In genomic region chr9:129422032-129422842, GRCh38 we compare ENCODE assay signal across 19 cellular contexts.
DNase-seq lines count a peak whose midpoint lies in the region; ATAC-seq, FAIRE-seq and TF ChIP-seq lines count a peak whose summit lies in the region.
"Had no signal": no experiment of that assay in that cellular context is flagged by ENCODE, and none has a peak within 500 bp of the region (broad histone marks: within the 10 kb centered on the region; RNA-seq: fewer than 3 reads in every experiment).

No MANE protein-coding gene starts in this region.

- no peak overlapping the region for H2AFZ ChIP-seq in mammary epithelial cell (ENCODE audit: low read depth, low read length)
- no peak overlapping the region for H2AFZ ChIP-seq in HepG2 (ENCODE audit: low read length)
- no peak overlapping the region for H2AFZ ChIP-seq in OCI-LY7 (ENCODE audit: low read length)

- no peak for TF ChIP-seq RAD21 in HepG2 (CRISPR knock-in tag; IDR thresholded peaks at IDR 0.05)

- no TSS peak for BruUV-seq in mammary epithelial cell (replicated peaks; lab: Mats Ljungman, UMichigan)
- BruUV-seq in MCF 10A (replicated peaks; lab: Mats Ljungman, UMichigan) = no TSS peak
- no TSS peak for BruUV-seq in HepG2 (replicated peaks; lab: Mats Ljungman, UMichigan)
- no TSS peak for BruUV-seq in OCI-LY7 (replicated peaks; lab: Mats Ljungman, UMichigan)

- H4K20me1 ChIP-seq in mammary epithelial cell (ENCODE audit: insufficient read depth, low read length) = no peaks in the 10 kb centered on the region
- H4K20me1 ChIP-seq in HepG2 (ENCODE audit: insufficient read depth, low read length) = no peaks in the 10 kb centered on the region
- H4K20me1 ChIP-seq in OCI-LY7 (ENCODE audit: insufficient read depth, low read length) = no peaks in the 10 kb centered on the region

- 73% methylated on average over 11 of the region's 11 CpGs for WGBS in mammary epithelial cell (ENCODE audit: low coverage, missing lambda C conversion rate)
- 10% methylated on average over 7 of the region's 11 CpGs for WGBS in HepG2 (ENCODE audit: low lambda C conversion rate)

- peaks cover 4% of the 10 kb centered on the region for H3K4me1 Mint-ChIP-seq in MCF 10A (ENCODE audit: insufficient read depth, unreplicated experiment)
- peaks cover 32% of the 10 kb centered on the region for H3K4me1 Mint-ChIP-seq in activated CD8-positive, alpha-beta T cell treated with anti-CD3 and anti-CD28 coated beads, Interleukin-2, amount 10 ng/mL, durations not matched to agents 7 days and 5 days (ENCODE audit: low read depth)
- peaks cover 35% of the 10 kb centered on the region for H3K4me1 Mint-ChIP-seq in stimulated activated naive CD8-positive, alpha-beta T cell treated with anti-CD3 and anti-CD28 coated beads, Interleukin-15, amount 100 ng/mL, for 72 hours

- no peaks in the 10 kb centered on the region for H3K36me3 ChIP-seq in mammary epithelial cell (ENCODE audit: insufficient read depth, low read length)
- H3K36me3 ChIP-seq in HepG2 (replicated peaks in 1 of 2; ENCODE audit: control insufficient read depth in 1 of 2, insufficient read depth in 2 of 2, low read length in 2 of 2) = no peaks in the 10 kb centered on the region
- H3K36me3 ChIP-seq in OCI-LY7 (ENCODE audit: insufficient read depth, low read length) = no peaks in the 10 kb centered on the region
- H3K36me3 ChIP-seq: left lung, thoracic aorta had no signal

- H3K9me2 ChIP-seq in OCI-LY7 (ENCODE audit: insufficient read depth, low read length) = no peaks in the 10 kb centered on the region

- TF ChIP-seq EP300 in HepG2 (IDR thresholded peaks at IDR 0.05; ENCODE audit: low read depth in 2 of 2, low read length in 2 of 2) (no peak), HepG2 (CRISPR knock-in tag; IDR thresholded peaks at IDR 0.05; ENCODE audit: borderline replicate concordance) (no peak)

- peaks cover 8% of the 10 kb centered on the region for H3K27me3 Mint-ChIP-seq in MCF 10A (ENCODE audit: insufficient read depth, unreplicated experiment)
- peaks cover 5% of the 10 kb centered on the region for H3K27me3 Mint-ChIP-seq in activated CD8-positive, alpha-beta T cell treated with anti-CD3 and anti-CD28 coated beads, Interleukin-2, amount 10 ng/mL, durations not matched to agents 7 days and 5 days (ENCODE audit: low read depth)
- no peaks in the 10 kb centered on the region for H3K27me3 Mint-ChIP-seq in stimulated activated naive CD8-positive, alpha-beta T cell treated with anti-CD3 and anti-CD28 coated beads, Interleukin-15, amount 100 ng/mL, for 72 hours
- H3K27me3 Mint-ChIP-seq: activated CD4-positive, alpha-beta memory T cell treated with anti-CD3 and anti-CD28 coated beads for 36 hours had no signal

- H3K79me2 ChIP-seq in mammary epithelial cell (ENCODE audit: insufficient read depth, low read length) (no peaks in the 10 kb centered on the region), HepG2 (ENCODE audit: insufficient read depth, low read length) (no peaks in the 10 kb centered on the region), OCI-LY7 (ENCODE audit: insufficient read depth, low read depth, low read length) (no peaks in the 10 kb centered on the region)

- no peaks in the 10 kb centered on the region for H3K4me1 ChIP-seq in mammary epithelial cell (ENCODE audit: insufficient read depth, low read length)
- H3K4me1 ChIP-seq in HepG2 (ENCODE audit: insufficient read depth, low read length) = peaks cover 38% of the 10 kb centered on the region
- H3K4me1 ChIP-seq in OCI-LY7 (ENCODE audit: insufficient read depth, low read length, poor library complexity, severe bottlenecking) = peaks cover 5% of the 10 kb centered on the region
- H3K4me1 ChIP-seq: foreskin keratinocyte had no signal

- peak; percentile 19 for ATAC-seq in activated CD8-positive, alpha-beta T cell treated with anti-CD3 and anti-CD28 coated beads, Interleukin-2, amount 10 ng/mL, durations not matched to agents 7 days and 5 days
- peak; percentile 23; the same call in 2 of the 3 replicates for ATAC-seq in HepG2
- ATAC-seq in stimulated activated naive CD8-positive, alpha-beta T cell treated with anti-CD3 and anti-CD28 coated beads, Interleukin-15, amount 100 ng/mL, for 72 hours = no peak
- ATAC-seq: foreskin keratinocyte, PC-3 had no signal

- dilution Hi-C loops in mammary epithelial cell (cut with HindIII; ENCODE audit: low sequenced_read_pairs) = no loop called here

- FAIRE-seq in HepG2 (lab: Jason Lieb, UNC) = no peak
- no peak for FAIRE-seq in RCC 7860 (lab: Jason Lieb, UNC)
- FAIRE-seq: endometrium had no signal

- DNase-seq in mammary epithelial cell (peak; percentile 10), MCF 10A (ENCODE audit: unreplicated experiment) (no peak), HepG2 (ENCODE audit: low spot score) (peak; percentile 21), HPDE6-E6E7 (ENCODE audit: extremely low spot score) (no peak), OCI-LY7 (ENCODE audit: low spot score) (no peak), RCC 7860 (ENCODE audit: low spot score) (no peak)
- DNase-seq in activated CD8-positive, alpha-beta T cell treated with anti-CD3 and anti-CD28 coated beads, Interleukin-2, amount 10 ng/mL, durations not matched to agents 7 days and 5 days = no peak
- no peak for DNase-seq in stimulated activated naive CD8-positive, alpha-beta T cell treated with anti-CD3 and anti-CD28 coated beads, Interleukin-15, amount 100 ng/mL, for 72 hours
- DNase-seq: activated CD4-positive, alpha-beta memory T cell treated with anti-CD3 and anti-CD28 coated beads for 36 hours; amygdala; foreskin keratinocyte; KG1; NCI-H1092; NCI-H526 treated with DMSO at 0.1 percent for 48 hours; PC-3; stimulated activated CD4-positive, alpha-beta T cell treated with anti-CD3 and anti-CD28 coated beads, Interleukin-4, amount 100 ng/mL, for 24 hours had no signal

- TF ChIP-seq CTCF in mammary epithelial cell (conservative IDR thresholded peaks at IDR 0.05 in 1 of 2, IDR thresholded peaks at IDR 0.05 in 1 of 2; ENCODE audit: extremely low read depth in 1 of 2, insufficient read depth in 1 of 2, low read depth in 1 of 2, low read length in 2 of 2) (no peak), MCF 10A (IDR thresholded peaks at IDR 0.05; ENCODE audit: unreplicated experiment) (no peak), HepG2 (CRISPR knock-in tag; IDR thresholded peaks at IDR 0.05) (no peak), OCI-LY7 (conservative IDR thresholded peaks at IDR 0.05; ENCODE audit: low read length) (no peak)

- H3K27ac ChIP-seq in mammary epithelial cell (ENCODE audit: insufficient read depth, low read depth, low read length) (no peak overlapping the region), HepG2 (ENCODE audit: extremely low read length, insufficient read depth, low read length) (no peak overlapping the region), OCI-LY7 (ENCODE audit: low read depth, low read length, poor library complexity, severe bottlenecking) (no peak overlapping the region)
- H3K27ac ChIP-seq: foreskin keratinocyte, thoracic aorta had no signal

- H3K4me3 ChIP-seq in mammary epithelial cell (replicated peaks in 1 of 3; ENCODE audit: insufficient read depth in 1 of 3, low read depth in 2 of 3, low read length in 3 of 3) (no peak overlapping the region), HepG2 (replicated peaks in 1 of 3; ENCODE audit: insufficient read depth in 1 of 3, low read depth in 2 of 3, low read length in 3 of 3) (peak overlapping the region in 1 of 3 experiments; percentile 40; a peak in 1 of 6 replicates), OCI-LY7 (ENCODE audit: low read depth, low read length, poor library complexity, severe bottlenecking) (no peak overlapping the region)
- H3K4me3 ChIP-seq: left lung, thoracic aorta had no signal

- H3K4me3 Mint-ChIP-seq in MCF 10A (ENCODE audit: unreplicated experiment) = no peak overlapping the region
- H3K4me3 Mint-ChIP-seq in activated CD8-positive, alpha-beta T cell treated with anti-CD3 and anti-CD28 coated beads, Interleukin-2, amount 10 ng/mL, durations not matched to agents 7 days and 5 days = no peak overlapping the region
- peak overlapping the region in 1 of 2 donors; percentile 34 for H3K4me3 Mint-ChIP-seq in stimulated activated naive CD8-positive, alpha-beta T cell treated with anti-CD3 and anti-CD28 coated beads, Interleukin-15, amount 100 ng/mL, for 72 hours
- H3K4me3 Mint-ChIP-seq: activated CD4-positive, alpha-beta memory T cell treated with anti-CD3 and anti-CD28 coated beads for 36 hours had no signal

- TF ChIP-seq POLR2A in HepG2 (IDR thresholded peaks at IDR 0.05; ENCODE audit: insufficient read depth in 1 of 2, low read depth in 2 of 2, low read length in 2 of 2) = no peak

- in situ Hi-C loops in mammary epithelial cell (cut with MboI; ENCODE audit: low sequenced_read_pairs in 2 of 2) = no loop called here
- in situ Hi-C loops in HepG2 (cut with HindIII; ENCODE audit: extremely low pct_ligation_motif_present, low pct_unique_long_range_greater_than_20kb) = no loop called here

- POLR2A ChIA-PET in MCF 10A (lab: Yijun Ruan, JAX) (interaction anchor here (0.5 to 1.3 kb wide), 4 partner anchors 61 to 250 kb away, joined by 3 read pairs; no protein-coding TSS in a partner anchor), HepG2 (lab: Yijun Ruan, JAX) (interaction anchor here (0.8 to 0.9 kb wide), 2 partner anchors 74 to 78 kb away, joined by 3 to 5 read pairs; no protein-coding TSS in a partner anchor), OCI-LY7 (lab: Charles Lee) (no interaction called here)
- POLR2A ChIA-PET in activated CD8-positive, alpha-beta T cell treated with anti-CD3 and anti-CD28 coated beads, Interleukin-2, amount 10 ng/mL, durations not matched to agents 7 days and 5 days (lab: Charles Lee) = interaction anchor here (0.8 to 0.9 kb wide), 2 partner anchors 38 to 248 kb away, joined by 3 read pairs; no protein-coding TSS in a partner anchor

- H3K27me3 ChIP-seq in mammary epithelial cell (ENCODE audit: insufficient read depth, low read length) = no peaks in the 10 kb centered on the region
- H3K27me3 ChIP-seq in HepG2 (ENCODE audit: control insufficient read depth in 1 of 2, insufficient read depth in 2 of 2, low read length in 2 of 2) = peaks cover 7 to 33% of the 10 kb centered on the region in 2 experiments; a peak in 4 of 5 replicates
- H3K27me3 ChIP-seq: foreskin keratinocyte, left lung had no signal

- H3K4me2 ChIP-seq in mammary epithelial cell (ENCODE audit: insufficient read depth, low read depth, low read length) (no peak overlapping the region), HepG2 (ENCODE audit: low read depth, low read length) (peak overlapping the region; percentile 47; the same call in 1 of the 2 replicates), OCI-LY7 (ENCODE audit: low read length) (no peak overlapping the region)

- intact Hi-C loops in mammary epithelial cell (cut with micrococcal nuclease) = no loop called here
- intact Hi-C loops in MCF 10A (cut with micrococcal nuclease) = no loop called here
- intact Hi-C loops in HepG2 (cut with micrococcal nuclease; ENCODE audit: unreplicated experiment) = no loop called here
- intact Hi-C loops in OCI-LY7 (cut with micrococcal nuclease; ENCODE audit: unreplicated experiment) = no loop called here

- H3K36me3 Mint-ChIP-seq in MCF 10A (ENCODE audit: insufficient read depth, unreplicated experiment) = no peaks in the 10 kb centered on the region
- no peaks in the 10 kb centered on the region for H3K36me3 Mint-ChIP-seq in activated CD8-positive, alpha-beta T cell treated with anti-CD3 and anti-CD28 coated beads, Interleukin-2, amount 10 ng/mL, durations not matched to agents 7 days and 5 days (ENCODE audit: low read depth)
- H3K36me3 Mint-ChIP-seq: activated CD4-positive, alpha-beta memory T cell treated with anti-CD3 and anti-CD28 coated beads for 36 hours had no signal

- H3K9me3 ChIP-seq in mammary epithelial cell (replicated peaks; ENCODE audit: insufficient read depth, low read length) (no peaks in the 10 kb centered on the region), HepG2 (ENCODE audit: low read length) (no peaks in the 10 kb centered on the region), OCI-LY7 (ENCODE audit: low read length) (no peaks in the 10 kb centered on the region)
- H3K9me3 ChIP-seq: left lung, thoracic aorta had no signal

- H3K27ac Mint-ChIP-seq in MCF 10A (ENCODE audit: low read depth, unreplicated experiment) = no peak overlapping the region
- peak overlapping the region; percentile 77 for H3K27ac Mint-ChIP-seq in activated CD8-positive, alpha-beta T cell treated with anti-CD3 and anti-CD28 coated beads, Interleukin-2, amount 10 ng/mL, durations not matched to agents 7 days and 5 days
- H3K27ac Mint-ChIP-seq in stimulated activated naive CD8-positive, alpha-beta T cell treated with anti-CD3 and anti-CD28 coated beads, Interleukin-15, amount 100 ng/mL, for 72 hours = peak overlapping the region; percentile 49 to 89

- H3K9ac ChIP-seq in mammary epithelial cell (ENCODE audit: insufficient read depth, low read length) = no peak overlapping the region
- H3K9ac ChIP-seq in HepG2 (ENCODE audit: insufficient read depth, low read depth, low read length) = no peak overlapping the region

- no peaks in the 10 kb centered on the region for H3K9me3 Mint-ChIP-seq in MCF 10A (ENCODE audit: unreplicated experiment)
- no peaks in the 10 kb centered on the region for H3K9me3 Mint-ChIP-seq in activated CD8-positive, alpha-beta T cell treated with anti-CD3 and anti-CD28 coated beads, Interleukin-2, amount 10 ng/mL, durations not matched to agents 7 days and 5 days (ENCODE audit: insufficient read depth)
- no peaks in the 10 kb centered on the region for H3K9me3 Mint-ChIP-seq in stimulated activated naive CD8-positive, alpha-beta T cell treated with anti-CD3 and anti-CD28 coated beads, Interleukin-15, amount 100 ng/mL, for 72 hours
- H3K9me3 Mint-ChIP-seq: activated CD4-positive, alpha-beta memory T cell treated with anti-CD3 and anti-CD28 coated beads for 36 hours had no signal

- CTCF ChIA-PET in mammary epithelial cell (lab: Charles Lee; ENCODE audit: low non-redundant PET) = no interaction called here
- CTCF ChIA-PET in MCF 10A (lab: Yijun Ruan, JAX) = no interaction called here
- CTCF ChIA-PET in activated CD8-positive, alpha-beta T cell treated with anti-CD3 and anti-CD28 coated beads, Interleukin-2, amount 10 ng/mL, durations not matched to agents 7 days and 5 days (lab: Charles Lee) = no interaction called here
- CTCF ChIA-PET in HepG2 (lab: Yijun Ruan, JAX; ENCODE audit: low intra/inter-chr PET ratio, low total read pairs) = no interaction called here
- CTCF ChIA-PET in OCI-LY7 (lab: Charles Lee; ENCODE audit: unreplicated experiment) = no interaction called here

Comparison
In these comparisons a context has a peak if more than half of its experiments do, and no peak if none do; other contexts are left out.
1. DNase-seq: peak in mammary epithelial cell (single experiment) and HepG2 (single experiment); none in MCF 10A (single experiment), activated CD8-positive, alpha-beta T cell treated with anti-CD3 and anti-CD28 coated beads, Interleukin-2, amount 10 ng/mL, durations not matched to agents 7 days and 5 days (single experiment), stimulated activated naive CD8-positive, alpha-beta T cell treated with anti-CD3 and anti-CD28 coated beads, Interleukin-15, amount 100 ng/mL, for 72 hours (0 of 2), HPDE6-E6E7 (single experiment), OCI-LY7 (single experiment) and RCC 7860 (single experiment).